Comparison of ENCODE assay signal across 2 cellular contexts in the genomic region with DNA sequence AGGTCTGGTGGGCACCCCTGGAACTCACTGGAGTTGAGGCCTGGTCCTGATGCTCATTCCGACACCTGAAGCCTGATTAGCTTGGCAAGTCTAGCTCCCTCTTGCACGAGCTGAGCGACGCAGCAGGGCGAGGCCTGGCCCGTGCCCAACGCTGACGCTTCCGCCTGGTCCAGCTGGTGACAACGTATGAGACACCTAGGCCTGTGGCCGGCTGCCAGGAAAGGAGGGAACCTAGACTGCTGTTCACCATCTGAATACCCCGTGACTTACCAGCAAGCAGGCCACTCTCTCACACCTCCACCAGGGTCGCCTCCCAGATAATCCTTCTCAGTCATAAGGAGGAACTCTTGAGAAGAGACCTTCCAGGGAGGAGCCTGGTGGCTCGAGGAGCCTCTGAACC.
TF ChIP-seq lines count a peak whose summit lies in the region.

No MANE protein-coding gene starts in this region.

TF ChIP-seq in IMR-90, 13 proteins besides CTCF, POLR2A, EP300 and RAD21:
- TF ChIP-seq, protein P1, sequence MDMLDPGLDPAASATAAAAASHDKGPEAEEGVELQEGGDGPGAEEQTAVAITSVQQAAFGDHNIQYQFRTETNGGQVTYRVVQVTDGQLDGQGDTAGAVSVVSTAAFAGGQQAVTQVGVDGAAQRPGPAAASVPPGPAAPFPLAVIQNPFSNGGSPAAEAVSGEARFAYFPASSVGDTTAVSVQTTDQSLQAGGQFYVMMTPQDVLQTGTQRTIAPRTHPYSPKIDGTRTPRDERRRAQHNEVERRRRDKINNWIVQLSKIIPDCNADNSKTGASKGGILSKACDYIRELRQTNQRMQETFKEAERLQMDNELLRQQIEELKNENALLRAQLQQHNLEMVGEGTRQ (IDR thresholded peaks at IDR 0.05; ENCODE audit: low read depth, low read length) = no peak
- TF ChIP-seq MXI1 (IDR thresholded peaks at IDR 0.05; ENCODE audit: borderline replicate concordance, low read depth, low read length) = no peak
- no peak for TF ChIP-seq CHD1 (IDR thresholded peaks at IDR 0.05; ENCODE audit: low read depth, low read length)
- no peak for TF ChIP-seq MAFK (IDR thresholded peaks at IDR 0.05; ENCODE audit: low read depth, low read length)
- no peak for TF ChIP-seq BHLHE40 (IDR thresholded peaks at IDR 0.05; ENCODE audit: low read depth, low read length)
- TF ChIP-seq RCOR1 (IDR thresholded peaks at IDR 0.05; ENCODE audit: insufficient replicate concordance, low read length) = no peak
- no peak for TF ChIP-seq MAZ (IDR thresholded peaks at IDR 0.05; ENCODE audit: borderline replicate concordance, low read depth, low read length)
- TF ChIP-seq CEBPB (IDR thresholded peaks at IDR 0.05; ENCODE audit: low read depth, low read length) = no peak
- TF ChIP-seq NFE2L2 (IDR thresholded peaks at IDR 0.05; ENCODE audit: low read depth, low read length) = no peak
- no peak for TF ChIP-seq RFX5 (IDR thresholded peaks at IDR 0.05; ENCODE audit: low read depth, low read length)
- TF ChIP-seq SMC3 (IDR thresholded peaks at IDR 0.05; ENCODE audit: low read depth, low read length) = no peak

TF ChIP-seq in H1, 55 proteins besides CTCF, POLR2A, EP300 and RAD21:
- TF ChIP-seq EGR1 (IDR thresholded peaks at IDR 0.05; ENCODE audit: borderline replicate concordance, low read depth, low read length) = no peak
- no peak for TF ChIP-seq TEAD4 (IDR thresholded peaks at IDR 0.05; ENCODE audit: low read depth, low read length)
- TF ChIP-seq BCL11A (IDR thresholded peaks at IDR 0.05; ENCODE audit: low read depth in 2 of 2, low read length in 2 of 2) = no peak
- no peak for TF ChIP-seq KDM4A (IDR thresholded peaks at IDR 0.05; ENCODE audit: low read depth, low read length, severe bottlenecking)
- no peak for TF ChIP-seq SUZ12 (IDR thresholded peaks at IDR 0.05; ENCODE audit: low read length)
- TF ChIP-seq, protein P1 (IDR thresholded peaks at IDR 0.05; ENCODE audit: low read length) = no peak
- TF ChIP-seq PHF8 (conservative IDR thresholded peaks at IDR 0.05; ENCODE audit: low read depth, low read length) = no peak
- TF ChIP-seq SIN3A (conservative IDR thresholded peaks at IDR 0.05 in 1 of 2, IDR thresholded peaks at IDR 0.05 in 1 of 2; ENCODE audit: low read depth in 1 of 2, low read length in 2 of 2) = no peak
- TF ChIP-seq KDM5A (IDR thresholded peaks at IDR 0.05; ENCODE audit: low read length) = no peak
- no peak for TF ChIP-seq BACH1 (IDR thresholded peaks at IDR 0.05; ENCODE audit: low read length)
- TF ChIP-seq NANOG (IDR thresholded peaks at IDR 0.05; ENCODE audit: insufficient read depth, low read depth, low read length, poor library complexity, severe bottlenecking) = no peak
- TF ChIP-seq BRCA1 (IDR thresholded peaks at IDR 0.05; ENCODE audit: low read depth, low read length) = no peak
- no peak for TF ChIP-seq CEBPB (IDR thresholded peaks at IDR 0.05; ENCODE audit: low read depth, low read length)
- TF ChIP-seq, protein P2, sequence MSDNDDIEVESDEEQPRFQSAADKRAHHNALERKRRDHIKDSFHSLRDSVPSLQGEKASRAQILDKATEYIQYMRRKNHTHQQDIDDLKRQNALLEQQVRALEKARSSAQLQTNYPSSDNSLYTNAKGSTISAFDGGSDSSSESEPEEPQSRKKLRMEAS (IDR thresholded peaks at IDR 0.05) = no peak
- TF ChIP-seq, protein P3, sequence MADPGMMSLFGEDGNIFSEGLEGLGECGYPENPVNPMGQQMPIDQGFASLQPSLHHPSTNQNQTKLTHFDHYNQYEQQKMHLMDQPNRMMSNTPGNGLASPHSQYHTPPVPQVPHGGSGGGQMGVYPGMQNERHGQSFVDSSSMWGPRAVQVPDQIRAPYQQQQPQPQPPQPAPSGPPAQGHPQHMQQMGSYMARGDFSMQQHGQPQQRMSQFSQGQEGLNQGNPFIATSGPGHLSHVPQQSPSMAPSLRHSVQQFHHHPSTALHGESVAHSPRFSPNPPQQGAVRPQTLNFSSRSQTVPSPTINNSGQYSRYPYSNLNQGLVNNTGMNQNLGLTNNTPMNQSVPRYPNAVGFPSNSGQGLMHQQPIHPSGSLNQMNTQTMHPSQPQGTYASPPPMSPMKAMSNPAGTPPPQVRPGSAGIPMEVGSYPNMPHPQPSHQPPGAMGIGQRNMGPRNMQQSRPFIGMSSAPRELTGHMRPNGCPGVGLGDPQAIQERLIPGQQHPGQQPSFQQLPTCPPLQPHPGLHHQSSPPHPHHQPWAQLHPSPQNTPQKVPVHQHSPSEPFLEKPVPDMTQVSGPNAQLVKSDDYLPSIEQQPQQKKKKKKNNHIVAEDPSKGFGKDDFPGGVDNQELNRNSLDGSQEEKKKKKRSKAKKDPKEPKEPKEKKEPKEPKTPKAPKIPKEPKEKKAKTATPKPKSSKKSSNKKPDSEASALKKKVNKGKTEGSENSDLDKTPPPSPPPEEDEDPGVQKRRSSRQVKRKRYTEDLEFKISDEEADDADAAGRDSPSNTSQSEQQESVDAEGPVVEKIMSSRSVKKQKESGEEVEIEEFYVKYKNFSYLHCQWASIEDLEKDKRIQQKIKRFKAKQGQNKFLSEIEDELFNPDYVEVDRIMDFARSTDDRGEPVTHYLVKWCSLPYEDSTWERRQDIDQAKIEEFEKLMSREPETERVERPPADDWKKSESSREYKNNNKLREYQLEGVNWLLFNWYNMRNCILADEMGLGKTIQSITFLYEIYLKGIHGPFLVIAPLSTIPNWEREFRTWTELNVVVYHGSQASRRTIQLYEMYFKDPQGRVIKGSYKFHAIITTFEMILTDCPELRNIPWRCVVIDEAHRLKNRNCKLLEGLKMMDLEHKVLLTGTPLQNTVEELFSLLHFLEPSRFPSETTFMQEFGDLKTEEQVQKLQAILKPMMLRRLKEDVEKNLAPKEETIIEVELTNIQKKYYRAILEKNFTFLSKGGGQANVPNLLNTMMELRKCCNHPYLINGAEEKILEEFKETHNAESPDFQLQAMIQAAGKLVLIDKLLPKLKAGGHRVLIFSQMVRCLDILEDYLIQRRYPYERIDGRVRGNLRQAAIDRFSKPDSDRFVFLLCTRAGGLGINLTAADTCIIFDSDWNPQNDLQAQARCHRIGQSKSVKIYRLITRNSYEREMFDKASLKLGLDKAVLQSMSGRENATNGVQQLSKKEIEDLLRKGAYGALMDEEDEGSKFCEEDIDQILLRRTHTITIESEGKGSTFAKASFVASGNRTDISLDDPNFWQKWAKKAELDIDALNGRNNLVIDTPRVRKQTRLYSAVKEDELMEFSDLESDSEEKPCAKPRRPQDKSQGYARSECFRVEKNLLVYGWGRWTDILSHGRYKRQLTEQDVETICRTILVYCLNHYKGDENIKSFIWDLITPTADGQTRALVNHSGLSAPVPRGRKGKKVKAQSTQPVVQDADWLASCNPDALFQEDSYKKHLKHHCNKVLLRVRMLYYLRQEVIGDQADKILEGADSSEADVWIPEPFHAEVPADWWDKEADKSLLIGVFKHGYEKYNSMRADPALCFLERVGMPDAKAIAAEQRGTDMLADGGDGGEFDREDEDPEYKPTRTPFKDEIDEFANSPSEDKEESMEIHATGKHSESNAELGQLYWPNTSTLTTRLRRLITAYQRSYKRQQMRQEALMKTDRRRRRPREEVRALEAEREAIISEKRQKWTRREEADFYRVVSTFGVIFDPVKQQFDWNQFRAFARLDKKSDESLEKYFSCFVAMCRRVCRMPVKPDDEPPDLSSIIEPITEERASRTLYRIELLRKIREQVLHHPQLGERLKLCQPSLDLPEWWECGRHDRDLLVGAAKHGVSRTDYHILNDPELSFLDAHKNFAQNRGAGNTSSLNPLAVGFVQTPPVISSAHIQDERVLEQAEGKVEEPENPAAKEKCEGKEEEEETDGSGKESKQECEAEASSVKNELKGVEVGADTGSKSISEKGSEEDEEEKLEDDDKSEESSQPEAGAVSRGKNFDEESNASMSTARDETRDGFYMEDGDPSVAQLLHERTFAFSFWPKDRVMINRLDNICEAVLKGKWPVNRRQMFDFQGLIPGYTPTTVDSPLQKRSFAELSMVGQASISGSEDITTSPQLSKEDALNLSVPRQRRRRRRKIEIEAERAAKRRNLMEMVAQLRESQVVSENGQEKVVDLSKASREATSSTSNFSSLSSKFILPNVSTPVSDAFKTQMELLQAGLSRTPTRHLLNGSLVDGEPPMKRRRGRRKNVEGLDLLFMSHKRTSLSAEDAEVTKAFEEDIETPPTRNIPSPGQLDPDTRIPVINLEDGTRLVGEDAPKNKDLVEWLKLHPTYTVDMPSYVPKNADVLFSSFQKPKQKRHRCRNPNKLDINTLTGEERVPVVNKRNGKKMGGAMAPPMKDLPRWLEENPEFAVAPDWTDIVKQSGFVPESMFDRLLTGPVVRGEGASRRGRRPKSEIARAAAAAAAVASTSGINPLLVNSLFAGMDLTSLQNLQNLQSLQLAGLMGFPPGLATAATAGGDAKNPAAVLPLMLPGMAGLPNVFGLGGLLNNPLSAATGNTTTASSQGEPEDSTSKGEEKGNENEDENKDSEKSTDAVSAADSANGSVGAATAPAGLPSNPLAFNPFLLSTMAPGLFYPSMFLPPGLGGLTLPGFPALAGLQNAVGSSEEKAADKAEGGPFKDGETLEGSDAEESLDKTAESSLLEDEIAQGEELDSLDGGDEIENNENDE (IDR thresholded peaks at IDR 0.05; ENCODE audit: insufficient replicate concordance, low read length) = no peak
TF ChIP-seq in H1: peak in this region for 0.
